ENCODE assay signal across 19 cellular contexts in the genomic region with DNA sequence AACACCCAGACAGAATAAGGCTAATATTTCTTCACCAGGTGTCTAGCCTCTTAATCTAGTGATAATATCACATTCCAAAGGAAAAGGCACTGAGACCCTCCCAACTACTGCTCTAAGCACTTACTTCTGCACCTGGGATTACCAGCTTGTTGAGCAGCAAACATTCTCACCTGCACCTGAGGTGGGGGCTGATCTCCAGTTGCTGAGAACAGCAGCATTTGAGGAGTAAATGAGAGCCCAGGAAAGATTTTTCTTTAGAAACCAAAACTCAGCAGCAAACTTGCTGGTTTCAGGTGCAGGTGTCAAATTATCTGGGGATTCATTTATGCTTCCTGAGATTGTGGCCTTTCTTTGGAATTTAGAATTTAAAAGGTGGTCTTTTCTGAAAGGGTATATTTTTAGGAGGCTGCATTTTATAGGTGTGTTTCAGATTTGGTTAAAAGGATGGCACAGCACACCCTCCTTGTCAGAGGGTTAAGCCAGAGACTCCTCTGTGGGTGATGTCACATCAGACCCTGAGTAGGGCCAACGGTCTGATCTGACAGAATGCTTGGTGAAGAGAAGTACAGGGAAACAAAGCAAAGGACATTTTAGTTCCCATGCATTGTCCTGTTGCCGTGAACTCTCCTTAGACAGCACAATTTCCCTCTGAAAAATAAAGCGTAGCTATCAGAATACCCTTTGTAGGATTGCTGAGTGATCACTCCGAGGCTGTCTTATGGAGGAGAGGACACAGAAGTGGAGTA.
"Had no signal": no experiment of that assay in that cellular context is flagged by ENCODE, and none has a peak within 500 bp of the region (broad histone marks: within the 10 kb centered on the region; RNA-seq: fewer than 3 reads in every experiment).

No MANE protein-coding gene starts in this region.

- H3K9me3 ChIP-seq: heart left ventricle, neutrophil, sigmoid colon, testis, tibial nerve, upper lobe of right lung, vagina had no signal

- H3K36me3 ChIP-seq: heart left ventricle, neutrophil, sigmoid colon, tibial nerve, upper lobe of right lung, vagina had no signal

- H3K4me1 ChIP-seq: heart left ventricle, sigmoid colon, testis, tibial nerve, upper lobe of right lung, vagina had no signal

- DNase-seq: dorsolateral prefrontal cortex; effector CD8-positive, alpha-beta T cell; foreskin melanocyte; heart left ventricle; hippocampal formation; mesendoderm; naive B cell; posterior cingulate gyrus; sigmoid colon; stimulated activated CD4-positive, alpha-beta T cell treated with anti-CD3 and anti-CD28 coated beads, Interleukin-2, amount 100 ng/mL, for 24 hours; stimulated activated CD4-positive, alpha-beta T cell treated with anti-CD3 and anti-CD28 coated beads, Interleukin-4, amount 100 ng/mL, for 4 hours; stimulated activated naive B cell treated with anti-CD40 and anti-IgM and Interleukin-4, amounts not matched to agents 10 μg/mL and 1 μg/mL and 100 μg/mL, for 72 hours; stimulated activated naive CD8-positive, alpha-beta T cell treated with anti-CD3 and anti-CD28 coated beads, Interleukin-15, amount 100 ng/mL, for 72 hours; testis; upper lobe of right lung had no signal

- ATAC-seq: heart left ventricle; stimulated activated naive B cell treated with anti-CD40 and anti-IgM and Interleukin-4, amounts not matched to agents 10 μg/mL and 1 μg/mL and 100 μg/mL, for 72 hours; stimulated activated naive CD8-positive, alpha-beta T cell treated with anti-CD3 and anti-CD28 coated beads, Interleukin-15, amount 100 ng/mL, for 72 hours; upper lobe of right lung had no signal

- H3K27me3 ChIP-seq: dorsolateral prefrontal cortex, heart left ventricle, neutrophil, sigmoid colon, testis, tibial nerve, upper lobe of right lung, vagina had no signal

- H3K4me3 ChIP-seq: dorsolateral prefrontal cortex, heart left ventricle, sigmoid colon, skin epidermis, testis, tibial nerve, upper lobe of right lung, vagina had no signal

- H3K27ac ChIP-seq: dorsolateral prefrontal cortex, heart left ventricle, neutrophil, sigmoid colon, skin epidermis, testis, tibial nerve, upper lobe of right lung, vagina had no signal
